24 cellular contexts compared by ENCODE assay signal in genomic region chr2:237270556-237270955, GRCh38.
DNase-seq lines count a peak whose midpoint lies in the region; ATAC-seq, FAIRE-seq and TF ChIP-seq lines count a peak whose summit lies in the region.
"Had no signal": no experiment of that assay in that cellular context is flagged by ENCODE, and none has a peak within 500 bp of the region (broad histone marks: within the 10 kb centered on the region; RNA-seq: fewer than 3 reads in every experiment).

No MANE protein-coding gene starts in this region.

- WGBS in mesenchymal stem cell = 93% methylated on average over 2 of the region's 2 CpGs
- WGBS in HepG2 (ENCODE audit: low lambda C conversion rate) = 11% methylated on average over 2 of the region's 2 CpGs

- H2BK5ac ChIP-seq in mesenchymal stem cell (ENCODE audit: low read depth, low read length, poor library complexity, severe bottlenecking) = no peak overlapping the region

- no peak overlapping the region for H2BK15ac ChIP-seq in mesenchymal stem cell (ENCODE audit: low read depth, poor library complexity, severe bottlenecking)

- no peak for TF ChIP-seq EP300 in HepG2 (IDR thresholded peaks at IDR 0.05; ENCODE audit: low read depth in 2 of 2, low read length in 2 of 2)
- no peak for TF ChIP-seq EP300 in HepG2 (CRISPR knock-in tag; IDR thresholded peaks at IDR 0.05; ENCODE audit: borderline replicate concordance)

- POLR2A ChIA-PET in HepG2 (lab: Yijun Ruan, JAX) = no interaction called here

- H3K18ac ChIP-seq in mesenchymal stem cell (ENCODE audit: low read depth in 1 of 2, low read length in 2 of 2) = peak overlapping the region; percentile 23 to 88

- no peak for TF ChIP-seq CTCF in choroid plexus epithelial cell (conservative IDR thresholded peaks at IDR 0.05; ENCODE audit: low read depth, low read length)
- TF ChIP-seq CTCF in HepG2 (CRISPR knock-in tag; IDR thresholded peaks at IDR 0.05) = no peak

- no TSS peak for BruUV-seq in HepG2 (replicated peaks; lab: Mats Ljungman, UMichigan)

- CTCF ChIA-PET in HepG2 (lab: Yijun Ruan, JAX; ENCODE audit: low intra/inter-chr PET ratio, low total read pairs) = no interaction called here

- in situ Hi-C loops in HepG2 (cut with HindIII; ENCODE audit: extremely low pct_ligation_motif_present, low pct_unique_long_range_greater_than_20kb) = no loop called here

- no peak overlapping the region for H3K14ac ChIP-seq in mesenchymal stem cell (ENCODE audit: low read length in 2 of 2)

- no peak overlapping the region for H3K27ac Mint-ChIP-seq in stimulated activated memory B cell treated with anti-CD40 and anti-IgM and Interleukin-4, amounts not matched to agents 10 μg/mL and 1 μg/mL and 100 μg/mL, for 72 hours

- H3K4ac ChIP-seq in mesenchymal stem cell (ENCODE audit: low read depth in 1 of 2, low read length in 2 of 2) = peak overlapping the region in 1 of 2 experiments; percentile 40

- DNase-seq in left ventricle myocardium superior (no peak), cardiac septum (ENCODE audit: low spot score) (no peak), choroid plexus epithelial cell (ENCODE audit: low read depth) (peak; percentile 94), mesenchymal stem cell (no peak), HepG2 (ENCODE audit: low spot score) (no peak), NCI-H226 (no peak), DMS153 treated with DMSO at 0.1 percent for 48 hours (lab: John Stamatoyannopoulos, UW; ENCODE audit: unreplicated experiment) (no peak)
- DNase-seq: 8988T, Calu3, DND-41, GOT3, HCEC 1CT, NCI-H1048, NCI-H1417, NCI-H1694, NCI-H2029 treated with DMSO at 0.1 percent for 48 hours, NCI-H2227 treated with DMSO at 0.1 percent for 48 hours, NCI-H510A, NCI-H69, Peyer's patch, SIG-M5 had no signal

- H2BK12ac ChIP-seq in mesenchymal stem cell (ENCODE audit: low read length in 2 of 2) = peak overlapping the region; percentile 69 to 86

- intact Hi-C loops in left ventricle myocardium superior (cut with micrococcal nuclease) (no loop called here), cardiac septum (cut with DNase I) (no loop called here), HepG2 (cut with micrococcal nuclease; ENCODE audit: unreplicated experiment) (no loop called here)

- H2BK120ac ChIP-seq in mesenchymal stem cell (ENCODE audit: low read depth, low read length) = no peak overlapping the region

- no peak for FAIRE-seq in HepG2 (lab: Jason Lieb, UNC)
- FAIRE-seq: GM18507 had no signal

- no peak overlapping the region for H3K4me3 ChIP-seq in choroid plexus epithelial cell (ENCODE audit: low read depth, low read length)
- no peak overlapping the region for H3K4me3 ChIP-seq in mesenchymal stem cell (ENCODE audit: insufficient read depth in 1 of 2, low read depth in 1 of 2, low read length in 2 of 2)
- no peak overlapping the region for H3K4me3 ChIP-seq in HepG2 (replicated peaks in 1 of 3; ENCODE audit: insufficient read depth in 1 of 3, low read depth in 2 of 3, low read length in 3 of 3)
- H3K4me3 ChIP-seq: Peyer's patch, SK-N-MC had no signal

- H3K36me3 ChIP-seq in mesenchymal stem cell (ENCODE audit: control insufficient read depth in 1 of 2, insufficient read depth in 2 of 2, low read depth in 1 of 2, low read length in 2 of 2) (peaks cover 0 to 7% of the 10 kb centered on the region in 2 experiments), HepG2 (replicated peaks in 1 of 2; ENCODE audit: control insufficient read depth in 1 of 2, insufficient read depth in 2 of 2, low read length in 2 of 2) (no peaks in the 10 kb centered on the region)
- H3K36me3 ChIP-seq: Peyer's patch had no signal

- ATAC-seq in left ventricle myocardium superior = peak; percentile 43
- no peak for ATAC-seq in HepG2
- no peak for ATAC-seq in stimulated activated memory B cell treated with anti-CD40 and anti-IgM and Interleukin-4, amounts not matched to agents 10 μg/mL and 1 μg/mL and 100 μg/mL, for 72 hours

- H4K20me1 ChIP-seq in HepG2 (ENCODE audit: insufficient read depth, low read length) = no peaks in the 10 kb centered on the region

- H3K79me2 ChIP-seq in HepG2 (ENCODE audit: insufficient read depth, low read length) = no peaks in the 10 kb centered on the region

- H3K27me3 ChIP-seq in mesenchymal stem cell (ENCODE audit: control insufficient read depth in 1 of 2, insufficient read depth in 1 of 2, low read length in 2 of 2) (no peaks in the 10 kb centered on the region), HepG2 (ENCODE audit: control insufficient read depth in 1 of 2, insufficient read depth in 2 of 2, low read length in 2 of 2) (peaks cover 0 to 36% of the 10 kb centered on the region in 2 experiments; a peak in 2 of 5 replicates)
- H3K27me3 ChIP-seq: Peyer's patch had no signal

- TF ChIP-seq RAD21 in HepG2 (CRISPR knock-in tag; IDR thresholded peaks at IDR 0.05) = no peak

- H2AFZ ChIP-seq in mesenchymal stem cell (ENCODE audit: low read depth, low read length) = no peak overlapping the region
- H2AFZ ChIP-seq in HepG2 (ENCODE audit: low read length) = no peak overlapping the region

- H3K4me2 ChIP-seq in mesenchymal stem cell (ENCODE audit: low read length, poor library complexity, severe bottlenecking) (no peak overlapping the region), HepG2 (ENCODE audit: low read depth, low read length) (no peak overlapping the region)

- no peak overlapping the region for H3K27ac ChIP-seq in mesenchymal stem cell (ENCODE audit: low read length, poor library complexity, severe bottlenecking)
- no peak overlapping the region for H3K27ac ChIP-seq in HepG2 (ENCODE audit: extremely low read length, insufficient read depth, low read length)
- H3K27ac ChIP-seq: Peyer's patch, SK-N-MC had no signal

- TF ChIP-seq POLR2A in HepG2 (IDR thresholded peaks at IDR 0.05; ENCODE audit: insufficient read depth in 1 of 2, low read depth in 2 of 2, low read length in 2 of 2) = no peak

- H4K8ac ChIP-seq in mesenchymal stem cell (ENCODE audit: low read length) = no peak overlapping the region

- no peak overlapping the region for H4K91ac ChIP-seq in mesenchymal stem cell (ENCODE audit: low read length)

- H3K4me1 ChIP-seq in mesenchymal stem cell (ENCODE audit: control insufficient read depth, insufficient read depth, low read depth, low read length) = peaks cover 11% of the 10 kb centered on the region
- no peaks in the 10 kb centered on the region for H3K4me1 ChIP-seq in HepG2 (ENCODE audit: insufficient read depth, low read length)
- H3K4me1 ChIP-seq: Peyer's patch had no signal

- H3K9ac ChIP-seq in mesenchymal stem cell (ENCODE audit: low read length) (peak overlapping the region; percentile 57), HepG2 (ENCODE audit: insufficient read depth, low read depth, low read length) (no peak overlapping the region)

- no peaks in the 10 kb centered on the region for H3K9me3 Mint-ChIP-seq in stimulated activated memory B cell treated with anti-CD40 and anti-IgM and Interleukin-4, amounts not matched to agents 10 μg/mL and 1 μg/mL and 100 μg/mL, for 72 hours

- H2AK5ac ChIP-seq in mesenchymal stem cell (ENCODE audit: low read length, severe bottlenecking) = no peak overlapping the region

- H3K23ac ChIP-seq in mesenchymal stem cell (ENCODE audit: low read length in 2 of 2) = no peak overlapping the region

- no peaks in the 10 kb centered on the region for H3K36me3 Mint-ChIP-seq in stimulated activated memory B cell treated with anti-CD40 and anti-IgM and Interleukin-4, amounts not matched to agents 10 μg/mL and 1 μg/mL and 100 μg/mL, for 72 hours

- H3K4me1 Mint-ChIP-seq in stimulated activated memory B cell treated with anti-CD40 and anti-IgM and Interleukin-4, amounts not matched to agents 10 μg/mL and 1 μg/mL and 100 μg/mL, for 72 hours = no peaks in the 10 kb centered on the region

- H3K79me1 ChIP-seq in mesenchymal stem cell (replicated peaks; ENCODE audit: low read length, poor library complexity, severe bottlenecking) = no peaks in the 10 kb centered on the region

- no peak overlapping the region for H3K4me3 Mint-ChIP-seq in stimulated activated memory B cell treated with anti-CD40 and anti-IgM and Interleukin-4, amounts not matched to agents 10 μg/mL and 1 μg/mL and 100 μg/mL, for 72 hours

- H3K27me3 Mint-ChIP-seq in stimulated activated memory B cell treated with anti-CD40 and anti-IgM and Interleukin-4, amounts not matched to agents 10 μg/mL and 1 μg/mL and 100 μg/mL, for 72 hours = peaks cover 28% of the 10 kb centered on the region

- H3K9me3 ChIP-seq in mesenchymal stem cell (ENCODE audit: control insufficient read depth, low read length) (peaks cover 9% of the 10 kb centered on the region), HepG2 (ENCODE audit: low read length) (no peaks in the 10 kb centered on the region)
- H3K9me3 ChIP-seq: Peyer's patch had no signal

TF ChIP-seq in HepG2, 621 proteins besides CTCF, POLR2A, EP300 and RAD21:
- TF ChIP-seq MAFK (conservative IDR thresholded peaks at IDR 0.05 in 1 of 2, IDR thresholded peaks at IDR 0.05 in 1 of 2; ENCODE audit: low read length in 2 of 2) (peak in 1 of 2 experiments; percentile 32; a peak in 3 of 4 replicates), NKX3-1 (CRISPR knock-in tag; IDR thresholded peaks at IDR 0.05) (no peak), ZNF331 (CRISPR knock-in tag; IDR thresholded peaks at IDR 0.05) (no peak)
